ENCODE assay signal across 1 cellular context in the genomic region with DNA sequence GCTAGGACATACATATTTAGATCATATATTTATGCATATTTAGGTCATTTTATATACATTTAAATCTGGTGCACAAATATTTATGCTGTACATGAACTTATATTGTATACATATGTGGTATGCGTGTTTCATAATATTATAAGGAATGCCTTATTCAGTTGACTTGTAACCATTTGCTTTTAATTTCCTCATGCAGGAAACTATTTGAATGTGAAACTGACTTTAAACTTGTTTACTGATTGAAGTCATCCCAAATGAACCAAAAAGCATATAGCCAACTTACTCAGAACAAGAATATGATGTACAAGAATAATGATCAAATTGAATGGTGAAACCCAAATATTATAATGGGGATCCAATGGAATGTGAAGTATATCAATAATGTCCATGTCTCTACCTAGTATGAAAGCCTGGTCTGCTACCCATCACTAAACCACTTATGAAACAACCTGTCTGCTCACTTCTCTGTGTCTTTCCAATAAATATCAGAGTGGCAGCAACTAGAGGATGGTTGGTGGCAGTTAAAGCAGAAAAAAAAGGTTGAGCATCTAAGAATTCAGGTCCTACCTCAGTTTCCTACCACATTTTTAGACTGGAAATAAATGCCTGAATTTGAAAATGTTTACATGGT.
TF ChIP-seq lines count a peak whose summit lies in the region.

No MANE protein-coding gene starts in this region.

TF ChIP-seq in HCT116, 20 proteins besides CTCF, POLR2A, EP300 and RAD21 (continued from another document):
- TF ChIP-seq, protein P1, sequence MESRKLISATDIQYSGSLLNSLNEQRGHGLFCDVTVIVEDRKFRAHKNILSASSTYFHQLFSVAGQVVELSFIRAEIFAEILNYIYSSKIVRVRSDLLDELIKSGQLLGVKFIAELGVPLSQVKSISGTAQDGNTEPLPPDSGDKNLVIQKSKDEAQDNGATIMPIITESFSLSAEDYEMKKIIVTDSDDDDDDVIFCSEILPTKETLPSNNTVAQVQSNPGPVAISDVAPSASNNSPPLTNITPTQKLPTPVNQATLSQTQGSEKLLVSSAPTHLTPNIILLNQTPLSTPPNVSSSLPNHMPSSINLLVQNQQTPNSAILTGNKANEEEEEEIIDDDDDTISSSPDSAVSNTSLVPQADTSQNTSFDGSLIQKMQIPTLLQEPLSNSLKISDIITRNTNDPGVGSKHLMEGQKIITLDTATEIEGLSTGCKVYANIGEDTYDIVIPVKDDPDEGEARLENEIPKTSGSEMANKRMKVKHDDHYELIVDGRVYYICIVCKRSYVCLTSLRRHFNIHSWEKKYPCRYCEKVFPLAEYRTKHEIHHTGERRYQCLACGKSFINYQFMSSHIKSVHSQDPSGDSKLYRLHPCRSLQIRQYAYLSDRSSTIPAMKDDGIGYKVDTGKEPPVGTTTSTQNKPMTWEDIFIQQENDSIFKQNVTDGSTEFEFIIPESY (IDR thresholded peaks at IDR 0.05; ENCODE audit: extremely low read depth, insufficient replicate concordance, low read length) = no peak
- TF ChIP-seq SIN3A (IDR thresholded peaks at IDR 0.05; ENCODE audit: low read depth) = no peak
- TF ChIP-seq, protein P2, sequence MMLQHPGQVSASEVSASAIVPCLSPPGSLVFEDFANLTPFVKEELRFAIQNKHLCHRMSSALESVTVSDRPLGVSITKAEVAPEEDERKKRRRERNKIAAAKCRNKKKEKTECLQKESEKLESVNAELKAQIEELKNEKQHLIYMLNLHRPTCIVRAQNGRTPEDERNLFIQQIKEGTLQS (IDR thresholded peaks at IDR 0.05) = no peak
